Comparison of ENCODE assay signal across 26 cellular contexts in genomic region chr17:80267391-80267790, GRCh38. TPM values are rescaled to one million over a fixed set of nuclear protein-coding genes. Genes with fewer than 3 reads are reported as not detected.
A peak's percentile ranks its signal among the peaks of the same experiment; 100 is the strongest.
DNase-seq lines count a peak whose midpoint lies in the region; ATAC-seq and TF ChIP-seq lines count a peak whose summit lies in the region.
"Had no signal": no experiment of that assay in that cellular context is flagged by ENCODE, and none has a peak within 500 bp of the region (broad histone marks: within the 10 kb centered on the region; RNA-seq: fewer than 3 reads in every experiment).

No MANE protein-coding gene starts in this region.

- no peak overlapping the region for H3K27ac ChIP-seq in CD8-positive, alpha-beta T cell (ENCODE audit: low read depth, low read length)
- H3K27ac ChIP-seq: adrenal gland, brain microvascular endothelial cell, heart left ventricle, psoas muscle, tibial nerve had no signal

- intact Hi-C loops in CD8-positive, alpha-beta T cell (cut with DNase I, micrococcal nuclease) = loop anchor here in 1 of 2 experiments (10.0 kb wide), 2 partner anchors 147 to 1247 kb away; partner anchors contain the start of genes ACTG1 and ENDOV
- intact Hi-C loops in activated B cell treated with CpG ODN at 0.5 μM for 24 hours (cut with micrococcal nuclease) = no loop called here

- no peak overlapping the region for H3K27ac Mint-ChIP-seq in activated T-cell treated with anti-CD3 and anti-CD28 coated beads, Interleukin-2, amount 50 U/mL, for 24 hours
- H3K27ac Mint-ChIP-seq in CD8-positive, alpha-beta T cell = peak overlapping the region; percentile 7
- H3K27ac Mint-ChIP-seq in activated B cell treated with CpG ODN at 0.5 μM for 24 hours (peak overlapping the region; percentile 18), immature natural killer cell (peak overlapping the region; percentile 36 to 94 (median 76))
- H3K27ac Mint-ChIP-seq in stimulated activated naive B cell treated with anti-CD40 and anti-IgM and Interleukin-4, amounts not matched to agents 10 μg/mL and 1 μg/mL and 100 μg/mL, for 72 hours = no peak overlapping the region

- H3K4me3 Mint-ChIP-seq in activated T-cell treated with anti-CD3 and anti-CD28 coated beads, Interleukin-2, amount 50 U/mL, for 24 hours = peak overlapping the region; percentile 95
- H3K4me3 Mint-ChIP-seq in CD8-positive, alpha-beta T cell = peak overlapping the region; percentile 61
- H3K4me3 Mint-ChIP-seq in activated B cell treated with CpG ODN at 0.5 μM for 24 hours (no peak overlapping the region), immature natural killer cell (peak overlapping the region; percentile 51 to 100 (median 72))
- no peak overlapping the region for H3K4me3 Mint-ChIP-seq in stimulated activated naive B cell treated with anti-CD40 and anti-IgM and Interleukin-4, amounts not matched to agents 10 μg/mL and 1 μg/mL and 100 μg/mL, for 72 hours

- no peaks in the 10 kb centered on the region for H3K27me3 Mint-ChIP-seq in activated T-cell treated with anti-CD3 and anti-CD28 coated beads, Interleukin-2, amount 50 U/mL, for 24 hours
- H3K27me3 Mint-ChIP-seq in CD8-positive, alpha-beta T cell (ENCODE audit: low read depth) = no peaks in the 10 kb centered on the region
- H3K27me3 Mint-ChIP-seq in activated B cell treated with CpG ODN at 0.5 μM for 24 hours = no peaks in the 10 kb centered on the region
- H3K27me3 Mint-ChIP-seq in immature natural killer cell (ENCODE audit: low read depth in 3 of 3) = peaks cover 0 to 14% (median 10%) of the 10 kb centered on the region in 3 donors
- no peaks in the 10 kb centered on the region for H3K27me3 Mint-ChIP-seq in stimulated activated naive B cell treated with anti-CD40 and anti-IgM and Interleukin-4, amounts not matched to agents 10 μg/mL and 1 μg/mL and 100 μg/mL, for 72 hours

- no peak overlapping the region for H3K4me3 ChIP-seq in CD8-positive, alpha-beta T cell (ENCODE audit: low read depth, low read length)
- H3K4me3 ChIP-seq: adrenal gland, K562, psoas muscle, tibial nerve had no signal

- CTCF ChIA-PET in CD8-positive, alpha-beta T cell (lab: Charles Lee) = interaction anchor here (1.4 to 3.2 kb wide), 2 partner anchors 14 to 71 kb away, joined by 3 to 14 read pairs; no protein-coding TSS in a partner anchor
- CTCF ChIA-PET in activated B cell treated with CpG ODN at 0.5 μM for 24 hours (lab: Charles Lee) = no interaction called here

- peaks cover 79% of the 10 kb centered on the region for H3K4me1 ChIP-seq in CD8-positive, alpha-beta T cell (ENCODE audit: insufficient read depth, low read length)

- no peak for DNase-seq in activated T-cell treated with anti-CD3 and anti-CD28 coated beads, Interleukin-2, amount 50 U/mL, for 24 hours
- no peak for DNase-seq in activated T-cell treated with anti-CD3 and anti-CD28 coated beads for 4 hours
- DNase-seq in CD8-positive, alpha-beta T cell = peak in 1 of 7 experiments; percentile 2
- no peak for DNase-seq in activated B cell treated with CpG ODN at 0.5 μM for 24 hours
- no peak for DNase-seq in immature natural killer cell
- DNase-seq in stimulated activated naive B cell treated with anti-CD40 and anti-IgM and Interleukin-4, amounts not matched to agents 10 μg/mL and 1 μg/mL and 100 μg/mL, for 72 hours = no peak
- DNase-seq: activated gamma-delta T cell, adrenal gland, brain microvascular endothelial cell, Caco-2, DMS53, foreskin melanocyte, heart left ventricle, kidney glomerular epithelial cell, NCI-H1048, NCI-H446 treated with DMSO at 0.1 percent for 48 hours, NCI-H82, nucleus accumbens, psoas muscle, SW 1271 had no signal

- POLR2A ChIA-PET in CD8-positive, alpha-beta T cell (lab: Charles Lee) = no interaction called here
- POLR2A ChIA-PET in activated B cell treated with CpG ODN at 0.5 μM for 24 hours (lab: Charles Lee) = no interaction called here

- no peak for ATAC-seq in CD8-positive, alpha-beta T cell
- ATAC-seq in activated B cell treated with CpG ODN at 0.5 μM for 24 hours (ENCODE audit: low read depth) (no peak), HG03135 (IDR thresholded peaks at IDR 0.05; ENCODE audit: unreplicated experiment) (no peak)
- no peak for ATAC-seq in stimulated activated naive B cell treated with anti-CD40 and anti-IgM and Interleukin-4, amounts not matched to agents 10 μg/mL and 1 μg/mL and 100 μg/mL, for 72 hours (replicated peaks)
- ATAC-seq: activated CD4-positive, CD25-positive, alpha-beta regulatory T cell treated with anti-CD3 and anti-CD28 coated beads, Interleukin-2, amount 50 U/mL, for 24 hours; esophagus mucosa; heart left ventricle; K562; psoas muscle; sciatic nerve had no signal

- peaks cover 3% of the 10 kb centered on the region for H3K36me3 Mint-ChIP-seq in activated T-cell treated with anti-CD3 and anti-CD28 coated beads, Interleukin-2, amount 50 U/mL, for 24 hours (ENCODE audit: low read depth)
- H3K36me3 Mint-ChIP-seq in CD8-positive, alpha-beta T cell = peaks cover 30% of the 10 kb centered on the region
- peaks cover 34% of the 10 kb centered on the region for H3K36me3 Mint-ChIP-seq in activated B cell treated with CpG ODN at 0.5 μM for 24 hours (ENCODE audit: low read depth)
- H3K36me3 Mint-ChIP-seq in immature natural killer cell = peaks cover 8 to 12% (median 10%) of the 10 kb centered on the region in 3 donors
- peaks cover 7 to 21% of the 10 kb centered on the region in 2 donors for H3K36me3 Mint-ChIP-seq in stimulated activated naive B cell treated with anti-CD40 and anti-IgM and Interleukin-4, amounts not matched to agents 10 μg/mL and 1 μg/mL and 100 μg/mL, for 72 hours

- no peak for TF ChIP-seq CTCF in CD8-positive, alpha-beta T cell (IDR thresholded peaks at IDR 0.05)
- TF ChIP-seq CTCF in activated B cell treated with CpG ODN at 0.5 μM for 24 hours (IDR thresholded peaks at IDR 0.05) = no peak

- H3K9me3 ChIP-seq in CD8-positive, alpha-beta T cell (ENCODE audit: low read length) = no peaks in the 10 kb centered on the region
- H3K9me3 ChIP-seq: adrenal gland, Caco-2, heart left ventricle, psoas muscle, tibial nerve had no signal

- peaks cover 29% of the 10 kb centered on the region for H3K36me3 ChIP-seq in CD8-positive, alpha-beta T cell (ENCODE audit: insufficient read depth, low read length)

- no peaks in the 10 kb centered on the region for H3K9me3 Mint-ChIP-seq in activated T-cell treated with anti-CD3 and anti-CD28 coated beads, Interleukin-2, amount 50 U/mL, for 24 hours
- H3K9me3 Mint-ChIP-seq in CD8-positive, alpha-beta T cell = no peaks in the 10 kb centered on the region
- no peaks in the 10 kb centered on the region for H3K9me3 Mint-ChIP-seq in activated B cell treated with CpG ODN at 0.5 μM for 24 hours
- H3K9me3 Mint-ChIP-seq in immature natural killer cell = no peaks in the 10 kb centered on the region
- peaks cover 0 to 1% of the 10 kb centered on the region in 2 donors for H3K9me3 Mint-ChIP-seq in stimulated activated naive B cell treated with anti-CD40 and anti-IgM and Interleukin-4, amounts not matched to agents 10 μg/mL and 1 μg/mL and 100 μg/mL, for 72 hours

- H3K4me1 Mint-ChIP-seq in activated T-cell treated with anti-CD3 and anti-CD28 coated beads, Interleukin-2, amount 50 U/mL, for 24 hours (ENCODE audit: low read depth) = peaks cover 42% of the 10 kb centered on the region
- H3K4me1 Mint-ChIP-seq in CD8-positive, alpha-beta T cell (ENCODE audit: low read depth) = peaks cover 37% of the 10 kb centered on the region
- H3K4me1 Mint-ChIP-seq in activated B cell treated with CpG ODN at 0.5 μM for 24 hours (peaks cover 42% of the 10 kb centered on the region), immature natural killer cell (peaks cover 28 to 43% of the 10 kb centered on the region in 2 donors)
- H3K4me1 Mint-ChIP-seq in stimulated activated naive B cell treated with anti-CD40 and anti-IgM and Interleukin-4, amounts not matched to agents 10 μg/mL and 1 μg/mL and 100 μg/mL, for 72 hours = peaks cover 18 to 40% of the 10 kb centered on the region in 2 donors

- H3K27me3 ChIP-seq in CD8-positive, alpha-beta T cell (ENCODE audit: insufficient read depth, low read length) = no peaks in the 10 kb centered on the region
- H3K27me3 ChIP-seq: adrenal gland, brain microvascular endothelial cell, heart left ventricle, tibial nerve had no signal

RNA-seq across cellular contexts. Expression of gene RNF213, which starts 6.7 kb away (rescaled TPM):
- 100 to 1,000 TPM; 318 to 336 TPM for total RNA-seq in CD8-positive, alpha-beta T cell
- 203 and 228 TPM in 2 replicates for total RNA-seq in activated B cell treated with CpG ODN at 0.5 μM for 24 hours
- 100 to 1,000 TPM in 1 of 3 donors, 10 to 100 TPM in 2; 12.7 to 117 (median 25.9) TPM for polyA plus RNA-seq in immature natural killer cell

RNA-seq across cellular contexts. Expression of gene SLC26A11, which starts 47.2 kb away (rescaled TPM):
- total RNA-seq in CD8-positive, alpha-beta T cell = 10 to 100 TPM; 44.4 to 48.7 TPM
- total RNA-seq in activated B cell treated with CpG ODN at 0.5 μM for 24 hours = 7.5 and 8.4 TPM in 2 replicates
- 1 to 10 TPM; 1.6 to 3.6 (median 3.3) TPM for polyA plus RNA-seq in immature natural killer cell

RNA-seq across cellular contexts. Expression of gene SGSH, which starts 47.3 kb away (rescaled TPM):
- total RNA-seq in CD8-positive, alpha-beta T cell = 10 to 100 TPM; 80.3 to 86.6 TPM
- 38.8 and 41.3 TPM in 2 replicates for total RNA-seq in activated B cell treated with CpG ODN at 0.5 μM for 24 hours
- 10 to 100 TPM; 22.6 to 32.7 (median 26.8) TPM for polyA plus RNA-seq in immature natural killer cell

Comparison
In these comparisons a context has a peak if more than half of its experiments do, and no peak if none do; other contexts are left out.
1. H3K27ac Mint-ChIP-seq: peak in CD8-positive, alpha-beta T cell (single experiment), activated B cell treated with CpG ODN at 0.5 μM for 24 hours (single experiment) and immature natural killer cell (6 of 6); none in activated T-cell treated with anti-CD3 and anti-CD28 coated beads, Interleukin-2, amount 50 U/mL, for 24 hours (single experiment) and stimulated activated naive B cell treated with anti-CD40 and anti-IgM and Interleukin-4, amounts not matched to agents 10 μg/mL and 1 μg/mL and 100 μg/mL, for 72 hours (single experiment).
2. H3K4me3 Mint-ChIP-seq: peak in activated T-cell treated with anti-CD3 and anti-CD28 coated beads, Interleukin-2, amount 50 U/mL, for 24 hours (single experiment), CD8-positive, alpha-beta T cell (single experiment) and immature natural killer cell (5 of 5); none in activated B cell treated with CpG ODN at 0.5 μM for 24 hours (single experiment) and stimulated activated naive B cell treated with anti-CD40 and anti-IgM and Interleukin-4, amounts not matched to agents 10 μg/mL and 1 μg/mL and 100 μg/mL, for 72 hours (0 of 2).